ENCODE assay signal across 2 cellular contexts in the genomic region with DNA sequence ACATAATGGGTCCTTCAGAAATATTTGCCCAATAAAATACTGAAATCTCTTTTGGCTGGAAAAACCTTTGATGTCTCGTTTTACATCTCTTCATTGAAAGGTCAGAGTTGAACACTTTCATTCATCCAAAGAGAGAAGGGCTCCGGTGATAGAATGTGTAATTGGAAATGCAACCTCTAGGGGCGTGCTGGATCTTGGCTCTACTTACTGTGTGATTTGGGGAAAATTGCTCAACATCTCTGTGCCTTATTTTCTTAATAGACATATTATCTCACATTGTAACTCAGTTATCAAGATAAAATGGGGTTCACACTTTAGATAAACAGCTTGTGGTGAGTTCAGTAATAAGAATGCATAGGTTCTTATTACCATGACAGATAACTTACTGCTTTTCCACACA.
TF ChIP-seq lines count a peak whose summit lies in the region.

No MANE protein-coding gene starts in this region.

TF ChIP-seq in HCT116, 20 proteins besides CTCF, POLR2A, EP300 and RAD21 (continued from another document):
- TF ChIP-seq, protein P1, sequence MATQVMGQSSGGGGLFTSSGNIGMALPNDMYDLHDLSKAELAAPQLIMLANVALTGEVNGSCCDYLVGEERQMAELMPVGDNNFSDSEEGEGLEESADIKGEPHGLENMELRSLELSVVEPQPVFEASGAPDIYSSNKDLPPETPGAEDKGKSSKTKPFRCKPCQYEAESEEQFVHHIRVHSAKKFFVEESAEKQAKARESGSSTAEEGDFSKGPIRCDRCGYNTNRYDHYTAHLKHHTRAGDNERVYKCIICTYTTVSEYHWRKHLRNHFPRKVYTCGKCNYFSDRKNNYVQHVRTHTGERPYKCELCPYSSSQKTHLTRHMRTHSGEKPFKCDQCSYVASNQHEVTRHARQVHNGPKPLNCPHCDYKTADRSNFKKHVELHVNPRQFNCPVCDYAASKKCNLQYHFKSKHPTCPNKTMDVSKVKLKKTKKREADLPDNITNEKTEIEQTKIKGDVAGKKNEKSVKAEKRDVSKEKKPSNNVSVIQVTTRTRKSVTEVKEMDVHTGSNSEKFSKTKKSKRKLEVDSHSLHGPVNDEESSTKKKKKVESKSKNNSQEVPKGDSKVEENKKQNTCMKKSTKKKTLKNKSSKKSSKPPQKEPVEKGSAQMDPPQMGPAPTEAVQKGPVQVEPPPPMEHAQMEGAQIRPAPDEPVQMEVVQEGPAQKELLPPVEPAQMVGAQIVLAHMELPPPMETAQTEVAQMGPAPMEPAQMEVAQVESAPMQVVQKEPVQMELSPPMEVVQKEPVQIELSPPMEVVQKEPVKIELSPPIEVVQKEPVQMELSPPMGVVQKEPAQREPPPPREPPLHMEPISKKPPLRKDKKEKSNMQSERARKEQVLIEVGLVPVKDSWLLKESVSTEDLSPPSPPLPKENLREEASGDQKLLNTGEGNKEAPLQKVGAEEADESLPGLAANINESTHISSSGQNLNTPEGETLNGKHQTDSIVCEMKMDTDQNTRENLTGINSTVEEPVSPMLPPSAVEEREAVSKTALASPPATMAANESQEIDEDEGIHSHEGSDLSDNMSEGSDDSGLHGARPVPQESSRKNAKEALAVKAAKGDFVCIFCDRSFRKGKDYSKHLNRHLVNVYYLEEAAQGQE (IDR thresholded peaks at IDR 0.05; ENCODE audit: low read depth): no peak
- TF ChIP-seq JUND (IDR thresholded peaks at IDR 0.05) (no peak), TCF7L2 (IDR thresholded peaks at IDR 0.05; ENCODE audit: borderline replicate concordance, extremely low read depth, insufficient read depth, insufficient read length) (no peak), SRF (IDR thresholded peaks at IDR 0.05; ENCODE audit: low read depth) (no peak), ELF1 (IDR thresholded peaks at IDR 0.05; ENCODE audit: borderline replicate concordance, low read depth) (no peak), CBX3 (IDR thresholded peaks at IDR 0.05; ENCODE audit: low read depth) (no peak), CEBPB (IDR thresholded peaks at IDR 0.05; ENCODE audit: low read depth) (no peak), YY1 (IDR thresholded peaks at IDR 0.05; ENCODE audit: extremely low read depth, insufficient replicate concordance, low read depth, low read length) (no peak), SIN3A (IDR thresholded peaks at IDR 0.05; ENCODE audit: low read depth) (no peak), POLR2AphosphoS5 (IDR thresholded peaks at IDR 0.05; ENCODE audit: low read depth, low read length) (no peak), EZH2 (IDR thresholded peaks at IDR 0.05) (no peak), ZNF274 (IDR thresholded peaks at IDR 0.05; ENCODE audit: low read depth, low read length) (no peak)
- TF ChIP-seq, protein P2, sequence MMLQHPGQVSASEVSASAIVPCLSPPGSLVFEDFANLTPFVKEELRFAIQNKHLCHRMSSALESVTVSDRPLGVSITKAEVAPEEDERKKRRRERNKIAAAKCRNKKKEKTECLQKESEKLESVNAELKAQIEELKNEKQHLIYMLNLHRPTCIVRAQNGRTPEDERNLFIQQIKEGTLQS (IDR thresholded peaks at IDR 0.05): no peak
- TF ChIP-seq, protein P3, sequence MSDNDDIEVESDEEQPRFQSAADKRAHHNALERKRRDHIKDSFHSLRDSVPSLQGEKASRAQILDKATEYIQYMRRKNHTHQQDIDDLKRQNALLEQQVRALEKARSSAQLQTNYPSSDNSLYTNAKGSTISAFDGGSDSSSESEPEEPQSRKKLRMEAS (IDR thresholded peaks at IDR 0.05): no peak
TF ChIP-seq in HCT116: peak in this region for 0.

TF ChIP-seq in WTC11, 78 proteins besides CTCF, POLR2A, EP300 and RAD21 (continued from another document):
- TF ChIP-seq, protein P4, sequence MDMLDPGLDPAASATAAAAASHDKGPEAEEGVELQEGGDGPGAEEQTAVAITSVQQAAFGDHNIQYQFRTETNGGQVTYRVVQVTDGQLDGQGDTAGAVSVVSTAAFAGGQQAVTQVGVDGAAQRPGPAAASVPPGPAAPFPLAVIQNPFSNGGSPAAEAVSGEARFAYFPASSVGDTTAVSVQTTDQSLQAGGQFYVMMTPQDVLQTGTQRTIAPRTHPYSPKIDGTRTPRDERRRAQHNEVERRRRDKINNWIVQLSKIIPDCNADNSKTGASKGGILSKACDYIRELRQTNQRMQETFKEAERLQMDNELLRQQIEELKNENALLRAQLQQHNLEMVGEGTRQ (CRISPR knock-in tag; IDR thresholded peaks at IDR 0.05): no peak
- no peak for TF ChIP-seq GRHL2 (CRISPR knock-in tag; IDR thresholded peaks at IDR 0.05; ENCODE audit: insufficient replicate concordance, severe bottlenecking)
- TF ChIP-seq, protein P5, sequence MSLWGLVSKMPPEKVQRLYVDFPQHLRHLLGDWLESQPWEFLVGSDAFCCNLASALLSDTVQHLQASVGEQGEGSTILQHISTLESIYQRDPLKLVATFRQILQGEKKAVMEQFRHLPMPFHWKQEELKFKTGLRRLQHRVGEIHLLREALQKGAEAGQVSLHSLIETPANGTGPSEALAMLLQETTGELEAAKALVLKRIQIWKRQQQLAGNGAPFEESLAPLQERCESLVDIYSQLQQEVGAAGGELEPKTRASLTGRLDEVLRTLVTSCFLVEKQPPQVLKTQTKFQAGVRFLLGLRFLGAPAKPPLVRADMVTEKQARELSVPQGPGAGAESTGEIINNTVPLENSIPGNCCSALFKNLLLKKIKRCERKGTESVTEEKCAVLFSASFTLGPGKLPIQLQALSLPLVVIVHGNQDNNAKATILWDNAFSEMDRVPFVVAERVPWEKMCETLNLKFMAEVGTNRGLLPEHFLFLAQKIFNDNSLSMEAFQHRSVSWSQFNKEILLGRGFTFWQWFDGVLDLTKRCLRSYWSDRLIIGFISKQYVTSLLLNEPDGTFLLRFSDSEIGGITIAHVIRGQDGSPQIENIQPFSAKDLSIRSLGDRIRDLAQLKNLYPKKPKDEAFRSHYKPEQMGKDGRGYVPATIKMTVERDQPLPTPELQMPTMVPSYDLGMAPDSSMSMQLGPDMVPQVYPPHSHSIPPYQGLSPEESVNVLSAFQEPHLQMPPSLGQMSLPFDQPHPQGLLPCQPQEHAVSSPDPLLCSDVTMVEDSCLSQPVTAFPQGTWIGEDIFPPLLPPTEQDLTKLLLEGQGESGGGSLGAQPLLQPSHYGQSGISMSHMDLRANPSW (CRISPR knock-in tag; conservative IDR thresholded peaks at IDR 0.05; ENCODE audit: low read depth): no peak
- no peak for TF ChIP-seq ZNF671 (CRISPR knock-in tag; IDR thresholded peaks at IDR 0.05)
- no peak for TF ChIP-seq ZNF219 (CRISPR knock-in tag; IDR thresholded peaks at IDR 0.05; ENCODE audit: borderline replicate concordance)
- TF ChIP-seq, protein P6, sequence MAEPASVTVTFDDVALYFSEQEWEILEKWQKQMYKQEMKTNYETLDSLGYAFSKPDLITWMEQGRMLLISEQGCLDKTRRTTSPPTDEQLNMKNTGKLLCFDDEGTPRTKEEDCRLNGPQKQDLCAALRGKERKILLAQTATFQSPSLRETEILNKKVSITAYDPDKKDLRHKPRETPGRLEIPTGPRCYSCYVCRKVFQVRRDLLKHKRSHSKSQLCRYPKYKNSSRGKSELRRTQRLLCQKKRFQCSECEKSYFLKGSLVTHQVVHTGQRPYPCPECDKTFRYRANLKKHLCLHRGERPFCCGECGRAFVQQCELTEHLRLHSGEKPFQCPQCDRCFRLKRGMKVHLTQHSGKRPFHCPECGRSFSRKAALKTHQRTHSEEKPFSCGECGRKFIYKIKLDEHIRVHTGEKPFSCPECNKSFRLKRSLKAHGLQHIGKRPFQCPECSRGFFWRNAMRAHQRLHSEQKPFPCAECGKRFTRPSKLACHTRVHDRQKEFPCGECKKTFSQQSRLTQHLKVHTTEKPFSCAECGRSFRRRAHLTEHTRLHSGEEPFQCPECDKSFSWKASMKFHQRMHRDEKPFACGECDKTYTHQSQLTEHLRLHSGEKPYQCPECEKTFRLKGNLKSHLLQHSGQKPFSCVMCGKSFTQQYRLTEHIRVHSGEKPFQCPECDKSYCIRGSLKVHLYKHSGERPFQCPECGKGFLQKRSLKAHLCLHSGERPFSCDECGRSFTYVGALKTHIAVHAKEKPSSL (CRISPR knock-in tag; conservative IDR thresholded peaks at IDR 0.05): no peak
